ENCODE assay signal across 20 cellular contexts in genomic region chr2:233052517-233052916, GRCh38. TPM values are rescaled to one million over a fixed set of nuclear protein-coding genes. Genes with fewer than 3 reads are reported as not detected.
"Had no signal": no experiment of that assay in that cellular context is flagged by ENCODE, and none has a peak within 500 bp of the region (broad histone marks: within the 10 kb centered on the region; RNA-seq: fewer than 3 reads in every experiment).

No MANE protein-coding gene starts in this region.

RNA-seq across cellular contexts. Expression of gene NEU2, which starts 20.0 kb away (rescaled TPM):
- total RNA-seq: activated B cell treated with CpG ODN at 0.5 μM for 24 hours; activated CD8-positive, alpha-beta T cell treated with anti-CD3 and anti-CD28 coated beads for 36 hours; activated naive CD4-positive, alpha-beta T cell treated with anti-CD3 and anti-CD28 coated beads for 36 hours; activated naive CD8-positive, alpha-beta T cell treated with anti-CD3 and anti-CD28 coated beads for 36 hours; activated T-helper 1 cell treated with anti-CD3 and anti-CD28 coated beads, Interleukin-12 subunit alpha, Interleukin-12 subunit beta, Interleukin-2, Interleukin-4 antibody, amounts not matched to agents 30 ng/mL and 10 ng/mL and 1 ng/mL, durations not matched to agents 14 hours and 24 hours and 36 hours; activated T-helper 2 cell treated with anti-CD3 and anti-CD28 coated beads, Interferon-gamma antibody, Interleukin-2, Interleukin-4, amounts not matched to agents 10 μg/mL and 5 μg/mL and 100 μg/mL, durations not matched to agents 14 hours and 24 hours and 36 hours; adrenal gland; aorta; body of pancreas; chondrocyte; dermis blood vessel endothelial cell; endothelial cell of umbilical vein; esophagus squamous epithelium; fibroblast of lung; fibroblast of villous mesenchyme; gastroesophageal sphincter; glomerular endothelial cell; T-cell; T-helper 2 cell treated with Interferon-gamma antibody and Interleukin-4, amounts not matched to agents 100 ng/mL and 5 ng/mL, for 36 hours had no signal
- polyA plus RNA-seq: adrenal gland, aorta, endothelial cell of umbilical vein, esophagus, fibroblast of lung had no signal

RNA-seq across cellular contexts. Expression of gene NGEF, which starts 39.5 kb away (rescaled TPM):
- total RNA-seq: activated B cell treated with CpG ODN at 0.5 μM for 24 hours; activated naive CD8-positive, alpha-beta T cell treated with anti-CD3 and anti-CD28 coated beads for 36 hours; T-helper 2 cell treated with Interferon-gamma antibody and Interleukin-4, amounts not matched to agents 100 ng/mL and 5 ng/mL, for 36 hours had no signal
